ENCODE assay signal across 14 cellular contexts in genomic region chr5:1509346-1510085, GRCh38. TPM values are rescaled to one million over a fixed set of nuclear protein-coding genes. Genes with fewer than 3 reads are reported as not detected.
DNase-seq lines count a peak whose midpoint lies in the region; ATAC-seq, FAIRE-seq and TF ChIP-seq lines count a peak whose summit lies in the region.
"Had no signal": no experiment of that assay in that cellular context is flagged by ENCODE, and none has a peak within 500 bp of the region (broad histone marks: within the 10 kb centered on the region; RNA-seq: fewer than 3 reads in every experiment).

No MANE protein-coding gene starts in this region.

- no peak overlapping the region for H3K4me3 Mint-ChIP-seq in activated naive CD4-positive, alpha-beta T cell treated with anti-CD3 and anti-CD28 coated beads, Interleukin-2, amount 50 U/mL, for 24 hours
- H3K4me3 Mint-ChIP-seq in stimulated activated memory B cell treated with anti-CD40 and anti-IgM and Interleukin-4, amounts not matched to agents 10 μg/mL and 1 μg/mL and 100 μg/mL, for 72 hours, result no peak overlapping the region
- H3K4me3 Mint-ChIP-seq in Calu3 (ENCODE audit: low read depth, unreplicated experiment), result no peak overlapping the region
- no peak overlapping the region for H3K4me3 Mint-ChIP-seq in activated CD8-positive, alpha-beta T cell treated with anti-CD3 and anti-CD28 coated beads for 36 hours

- H4K20me1 ChIP-seq in HepG2 (ENCODE audit: insufficient read depth, low read length), result peaks cover 86% of the 10 kb centered on the region

- no peak overlapping the region for H3K9ac ChIP-seq in HepG2 (ENCODE audit: insufficient read depth, low read depth, low read length)

- no peaks in the 10 kb centered on the region for H3K27me3 ChIP-seq in HepG2 (ENCODE audit: control insufficient read depth in 1 of 2, insufficient read depth in 2 of 2, low read length in 2 of 2)
- H3K27me3 ChIP-seq: cardiac muscle cell had no signal

- WGBS in HepG2 (ENCODE audit: low lambda C conversion rate), result 93% methylated on average over 30 of the region's 30 CpGs

- no peak for FAIRE-seq in HepG2 (lab: Jason Lieb, UNC)
- FAIRE-seq: keratinocyte had no signal

- ATAC-seq in HepG2, result no peak
- ATAC-seq in stimulated activated memory B cell treated with anti-CD40 and anti-IgM and Interleukin-4, amounts not matched to agents 10 μg/mL and 1 μg/mL and 100 μg/mL, for 72 hours, result no peak
- no peak for ATAC-seq in activated CD8-positive, alpha-beta T cell treated with anti-CD3 and anti-CD28 coated beads for 36 hours
- ATAC-seq: activated CD4-positive, CD25-positive, alpha-beta regulatory T cell treated with anti-CD3 and anti-CD28 coated beads, Interleukin-2, amount 50 U/mL, for 24 hours had no signal

- no peaks in the 10 kb centered on the region for H3K27me3 Mint-ChIP-seq in activated naive CD4-positive, alpha-beta T cell treated with anti-CD3 and anti-CD28 coated beads, Interleukin-2, amount 50 U/mL, for 24 hours
- no peaks in the 10 kb centered on the region for H3K27me3 Mint-ChIP-seq in stimulated activated memory B cell treated with anti-CD40 and anti-IgM and Interleukin-4, amounts not matched to agents 10 μg/mL and 1 μg/mL and 100 μg/mL, for 72 hours
- H3K27me3 Mint-ChIP-seq in Calu3 (ENCODE audit: unreplicated experiment), result no peaks in the 10 kb centered on the region
- no peaks in the 10 kb centered on the region for H3K27me3 Mint-ChIP-seq in activated CD8-positive, alpha-beta T cell treated with anti-CD3 and anti-CD28 coated beads for 36 hours

- peaks cover 94% of the 10 kb centered on the region for H3K79me2 ChIP-seq in HepG2 (ENCODE audit: insufficient read depth, low read length)

- peaks cover 23% of the 10 kb centered on the region for H3K4me1 ChIP-seq in HepG2 (ENCODE audit: insufficient read depth, low read length)

- TF ChIP-seq CTCF in HepG2 (CRISPR knock-in tag; IDR thresholded peaks at IDR 0.05), result no peak
- no peak for TF ChIP-seq CTCF in Calu3 (IDR thresholded peaks at IDR 0.05; ENCODE audit: unreplicated experiment)
- TF ChIP-seq CTCF in activated CD8-positive, alpha-beta T cell treated with anti-CD3 and anti-CD28 coated beads for 36 hours (IDR thresholded peaks at IDR 0.05), result no peak

- TF ChIP-seq RAD21 in HepG2 (CRISPR knock-in tag; IDR thresholded peaks at IDR 0.05), result no peak

- TF ChIP-seq EP300 in HepG2 (IDR thresholded peaks at IDR 0.05; ENCODE audit: low read depth in 2 of 2, low read length in 2 of 2) (no peak), HepG2 (CRISPR knock-in tag; IDR thresholded peaks at IDR 0.05; ENCODE audit: borderline replicate concordance) (no peak)

- peak overlapping the region; percentile 43 for H3K27ac Mint-ChIP-seq in activated naive CD4-positive, alpha-beta T cell treated with anti-CD3 and anti-CD28 coated beads, Interleukin-2, amount 50 U/mL, for 24 hours
- H3K27ac Mint-ChIP-seq in stimulated activated memory B cell treated with anti-CD40 and anti-IgM and Interleukin-4, amounts not matched to agents 10 μg/mL and 1 μg/mL and 100 μg/mL, for 72 hours, result peak overlapping the region; percentile 58
- no peak overlapping the region for H3K27ac Mint-ChIP-seq in Calu3 (ENCODE audit: unreplicated experiment)
- no peak overlapping the region for H3K27ac Mint-ChIP-seq in activated CD8-positive, alpha-beta T cell treated with anti-CD3 and anti-CD28 coated beads for 36 hours

- BruUV-seq in HepG2 (replicated peaks; lab: Mats Ljungman, UMichigan) (no TSS peak), Calu3 (replicated peaks; lab: Mats Ljungman, UMichigan) (no TSS peak)

- no peaks in the 10 kb centered on the region for H3K9me3 Mint-ChIP-seq in activated naive CD4-positive, alpha-beta T cell treated with anti-CD3 and anti-CD28 coated beads, Interleukin-2, amount 50 U/mL, for 24 hours
- H3K9me3 Mint-ChIP-seq in stimulated activated memory B cell treated with anti-CD40 and anti-IgM and Interleukin-4, amounts not matched to agents 10 μg/mL and 1 μg/mL and 100 μg/mL, for 72 hours, result no peaks in the 10 kb centered on the region
- no peaks in the 10 kb centered on the region for H3K9me3 Mint-ChIP-seq in Calu3 (ENCODE audit: low read depth, unreplicated experiment)
- H3K9me3 Mint-ChIP-seq in activated CD8-positive, alpha-beta T cell treated with anti-CD3 and anti-CD28 coated beads for 36 hours, result no peaks in the 10 kb centered on the region

- POLR2A ChIA-PET in HepG2 (lab: Yijun Ruan, JAX), result no interaction called here
- POLR2A ChIA-PET in activated CD8-positive, alpha-beta T cell treated with anti-CD3 and anti-CD28 coated beads for 36 hours (lab: Charles Lee), result no interaction called here

- H3K36me3 ChIP-seq in HepG2 (replicated peaks in 1 of 2; ENCODE audit: control insufficient read depth in 1 of 2, insufficient read depth in 2 of 2, low read length in 2 of 2), result peaks cover 23 to 46% of the 10 kb centered on the region in 2 experiments
- H3K36me3 ChIP-seq: cardiac muscle cell had no signal

- peaks cover 14% of the 10 kb centered on the region for H3K4me1 Mint-ChIP-seq in activated naive CD4-positive, alpha-beta T cell treated with anti-CD3 and anti-CD28 coated beads, Interleukin-2, amount 50 U/mL, for 24 hours
- peaks cover 83% of the 10 kb centered on the region for H3K4me1 Mint-ChIP-seq in stimulated activated memory B cell treated with anti-CD40 and anti-IgM and Interleukin-4, amounts not matched to agents 10 μg/mL and 1 μg/mL and 100 μg/mL, for 72 hours
- H3K4me1 Mint-ChIP-seq in Calu3 (ENCODE audit: low read depth, unreplicated experiment), result no peaks in the 10 kb centered on the region
- H3K4me1 Mint-ChIP-seq in activated CD8-positive, alpha-beta T cell treated with anti-CD3 and anti-CD28 coated beads for 36 hours (ENCODE audit: low read depth), result peaks cover 14% of the 10 kb centered on the region

- CTCF ChIA-PET in HepG2 (lab: Yijun Ruan, JAX; ENCODE audit: low intra/inter-chr PET ratio, low total read pairs) (no interaction called here), Calu3 (lab: Charles Lee) (interaction anchor here (1.2 kb wide), 1 partner anchor 17 kb away, joined by 3 read pairs; no protein-coding TSS in a partner anchor)
- CTCF ChIA-PET in activated CD8-positive, alpha-beta T cell treated with anti-CD3 and anti-CD28 coated beads for 36 hours (lab: Charles Lee), result no interaction called here

- DNase-seq in activated gamma-delta T cell treated with Interleukin-2 at 50 U/mL for 16 hours, result peak; percentile 2
- no peak for DNase-seq in activated gamma-delta T cell (lab: John Stamatoyannopoulos, UW)
- DNase-seq in HepG2 (ENCODE audit: low spot score), result no peak
- DNase-seq in NCI-H1092 (lab: John Stamatoyannopoulos, UW), result no peak
- no peak for DNase-seq in Calu3
- no peak for DNase-seq in activated CD8-positive, alpha-beta T cell treated with anti-CD3 and anti-CD28 coated beads for 36 hours
- DNase-seq: COR-L47, NCI-H2029, NCI-H69 had no signal

- intact Hi-C loops in HepG2 (cut with micrococcal nuclease; ENCODE audit: unreplicated experiment), result no loop called here
- intact Hi-C loops in Calu3 (cut with micrococcal nuclease; ENCODE audit: unreplicated experiment), result no loop called here
- intact Hi-C loops in activated CD8-positive, alpha-beta T cell treated with anti-CD3 and anti-CD28 coated beads for 36 hours (cut with micrococcal nuclease), result no loop called here

- H3K4me2 ChIP-seq in HepG2 (ENCODE audit: low read depth, low read length), result no peak overlapping the region

- H3K36me3 Mint-ChIP-seq in activated naive CD4-positive, alpha-beta T cell treated with anti-CD3 and anti-CD28 coated beads, Interleukin-2, amount 50 U/mL, for 24 hours, result peaks cover 1% of the 10 kb centered on the region
- H3K36me3 Mint-ChIP-seq in stimulated activated memory B cell treated with anti-CD40 and anti-IgM and Interleukin-4, amounts not matched to agents 10 μg/mL and 1 μg/mL and 100 μg/mL, for 72 hours, result peaks cover 58% of the 10 kb centered on the region
- H3K36me3 Mint-ChIP-seq in Calu3 (ENCODE audit: insufficient read depth, unreplicated experiment), result peaks cover 5% of the 10 kb centered on the region
- peaks cover 7% of the 10 kb centered on the region for H3K36me3 Mint-ChIP-seq in activated CD8-positive, alpha-beta T cell treated with anti-CD3 and anti-CD28 coated beads for 36 hours (ENCODE audit: low read depth)

- H3K4me3 ChIP-seq in HepG2 (replicated peaks in 1 of 3; ENCODE audit: insufficient read depth in 1 of 3, low read depth in 2 of 3, low read length in 3 of 3), result no peak overlapping the region
- H3K4me3 ChIP-seq: cardiac muscle cell had no signal

- no peak for TF ChIP-seq POLR2A in HepG2 (IDR thresholded peaks at IDR 0.05; ENCODE audit: insufficient read depth in 1 of 2, low read depth in 2 of 2, low read length in 2 of 2)

- H3K9me3 ChIP-seq in HepG2 (ENCODE audit: low read length), result no peaks in the 10 kb centered on the region

- H2AFZ ChIP-seq in HepG2 (ENCODE audit: low read length), result no peak overlapping the region

- no peak overlapping the region for H3K27ac ChIP-seq in HepG2 (ENCODE audit: extremely low read length, insufficient read depth, low read length)
- H3K27ac ChIP-seq: cardiac muscle cell had no signal

- in situ Hi-C loops in HepG2 (cut with HindIII; ENCODE audit: extremely low pct_ligation_motif_present, low pct_unique_long_range_greater_than_20kb), result loop anchor here (25.0 kb wide), 1 partner anchor 128 kb away; no protein-coding TSS in a partner anchor

RNA-seq across cellular contexts. Expression of gene LPCAT1, which starts 14.2 kb away (rescaled TPM):
- 16.0 and 29.8 TPM in 2 replicates for total RNA-seq in HepG2 (2016; rRNA removed; fragmentation: Illumina TruSeq; extraction: Trizol)
- 5.1 and 9.2 TPM in 2 replicates for total RNA-seq in HepG2 (2016; cell fraction: cytosol; rRNA removed; fragmentation: Illumina TruSeq; extraction: Trizol; ENCODE audit: low read depth)
- total RNA-seq in HepG2 (2016; cell fraction: insoluble cytoplasmic fraction; rRNA removed; fragmentation: Illumina TruSeq; extraction: Trizol), result 14.3 and 34.5 TPM in 2 replicates
- 14.8 and 16.4 TPM in 2 replicates for total RNA-seq in HepG2 (2016; cell fraction: membrane; rRNA removed; fragmentation: Illumina TruSeq; extraction: Trizol)
- 37.9 and 47.2 TPM in 2 replicates for total RNA-seq in HepG2 (2016; cell fraction: nucleus; rRNA removed; fragmentation: Illumina TruSeq; extraction: Trizol)
- polyA plus RNA-seq in HepG2 (2011; rRNA removed), result 90.6 and 115 TPM in 2 replicates
- polyA plus RNA-seq in HepG2 (2011; cell fraction: cytosol; rRNA removed), result 65.4 and 69.9 TPM in 2 replicates
- polyA plus RNA-seq in HepG2 (2011; cell fraction: nucleus; rRNA removed), result 330 and 361 TPM in 2 replicates
- polyA plus RNA-seq in HepG2 (2012), result 104 and 122 TPM in 2 replicates
- 3.8 and 4.2 TPM in 2 replicates for polyA plus RNA-seq in HepG2 (2016; cell fraction: cytosol; fragmentation: Illumina TruSeq; extraction: Trizol; ENCODE audit: low read depth)
- polyA plus RNA-seq in HepG2 (2016; cell fraction: insoluble cytoplasmic fraction; fragmentation: Illumina TruSeq; extraction: Trizol; ENCODE audit: low read depth), result 18.3 and 19.5 TPM in 2 replicates
- 9.2 and 10.4 TPM in 2 replicates for polyA plus RNA-seq in HepG2 (2016; cell fraction: membrane; fragmentation: Illumina TruSeq; extraction: Trizol; ENCODE audit: low read depth)
- polyA plus RNA-seq in HepG2 (2016; cell fraction: nucleus; fragmentation: Illumina TruSeq; extraction: Trizol; ENCODE audit: insufficient read depth, low read depth), result 89.7 and 92.4 TPM in 2 replicates
- polyA minus RNA-seq in HepG2 (2011; rRNA and poly(A)+ RNA removed; ENCODE audit: low replicate concordance), result 56.1 and 65.1 TPM in 2 replicates
- 44.6 and 51.7 TPM in 2 replicates for polyA minus RNA-seq in HepG2 (2011; cell fraction: cytosol; rRNA and poly(A)+ RNA removed)
- polyA minus RNA-seq in HepG2 (2011; cell fraction: nucleus; rRNA and poly(A)+ RNA removed), result 90.3 and 92.4 TPM in 2 replicates
- total RNA-seq in Calu3 (2022), result 42.3 and 43.8 TPM in 2 replicates
- total RNA-seq in activated CD8-positive, alpha-beta T cell treated with anti-CD3 and anti-CD28 coated beads for 36 hours, result 10 to 100 TPM; 37.2 to 43.6 TPM

Comparison
In these comparisons a context has a peak if more than half of its experiments do, and no peak if none do; other contexts are left out.
1. H3K27ac Mint-ChIP-seq: peak in activated naive CD4-positive, alpha-beta T cell treated with anti-CD3 and anti-CD28 coated beads, Interleukin-2, amount 50 U/mL, for 24 hours (single experiment) and stimulated activated memory B cell treated with anti-CD40 and anti-IgM and Interleukin-4, amounts not matched to agents 10 μg/mL and 1 μg/mL and 100 μg/mL, for 72 hours (single experiment); none in Calu3 (single experiment) and activated CD8-positive, alpha-beta T cell treated with anti-CD3 and anti-CD28 coated beads for 36 hours (single experiment).